In the genomic region with DNA sequence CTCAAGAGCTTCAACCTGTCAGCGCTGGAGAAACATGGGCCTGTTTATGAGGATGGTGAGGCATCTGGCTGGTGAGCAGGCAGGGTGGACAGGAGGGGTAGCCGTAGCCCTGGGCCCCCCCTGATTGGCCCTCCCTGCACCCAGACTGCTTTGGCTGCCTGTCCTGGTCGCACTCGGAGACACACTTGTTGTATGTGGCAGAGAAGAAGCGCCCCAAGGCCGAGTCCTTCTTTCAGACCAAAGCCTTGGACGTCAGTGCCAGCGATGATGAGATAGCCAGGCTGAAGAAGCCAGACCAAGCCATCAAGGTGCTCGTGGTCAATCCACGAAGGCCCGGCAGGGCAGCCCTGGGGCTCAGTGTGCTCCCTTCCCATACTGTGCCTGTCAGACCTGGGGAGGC, we compare ENCODE assay signal across 19 cellular contexts. TPM values are rescaled to one million over a fixed set of nuclear protein-coding genes. Genes with fewer than 3 reads are reported as not detected.
A peak's percentile ranks its signal among the peaks of the same experiment; 100 is the strongest.
DNase-seq lines count a peak whose midpoint lies in the region; ATAC-seq, FAIRE-seq and TF ChIP-seq lines count a peak whose summit lies in the region.
"Had no signal": no experiment of that assay in that cellular context is flagged by ENCODE, and none has a peak within 500 bp of the region (broad histone marks: within the 10 kb centered on the region; RNA-seq: fewer than 3 reads in every experiment).

No MANE protein-coding gene starts in this region.

- POLR2A ChIA-PET in activated CD4-positive, alpha-beta T cell treated with anti-CD3 and anti-CD28 coated beads for 36 hours (lab: Charles Lee): no interaction called here
- POLR2A ChIA-PET in PC-3 (lab: Charles Lee; ENCODE audit: unreplicated experiment): no interaction called here

- no peaks in the 10 kb centered on the region for H3K27me3 ChIP-seq in PC-3 (ENCODE audit: low read length)
- H3K27me3 ChIP-seq: upper lobe of right lung had no signal

- H3K36me3 ChIP-seq in PC-3 (ENCODE audit: low read depth, low read length) (peaks cover 35% of the 10 kb centered on the region; the same call in 1 of the 2 replicates), kidney (ENCODE audit: control insufficient read depth in 1 of 2, insufficient read depth in 2 of 2, low read length in 2 of 2) (peaks cover 22 to 50% of the 10 kb centered on the region in 2 donors)

- H3K4me3 ChIP-seq in PC-3 (ENCODE audit: low read length): no peak overlapping the region
- H3K4me3 ChIP-seq in kidney (ENCODE audit: low read length in 2 of 2): no peak overlapping the region
- H3K4me3 ChIP-seq: A549 had no signal

- H3K27ac Mint-ChIP-seq in activated CD4-positive, alpha-beta T cell treated with anti-CD3 and anti-CD28 coated beads for 36 hours: no peak overlapping the region
- H3K27ac Mint-ChIP-seq in HFFc6: no peak overlapping the region
- H3K27ac Mint-ChIP-seq: activated T-helper 17 cell treated with anti-CD3 and anti-CD28 coated beads, Interleukin-2, amount 50 U/mL, for 72 hours; stimulated activated naive CD8-positive, alpha-beta T cell treated with anti-CD3 and anti-CD28 coated beads, Interleukin-15, amount 100 ng/mL, for 72 hours had no signal

- H3K9me2 ChIP-seq in PC-3 (replicated peaks; ENCODE audit: low read length): no peaks in the 10 kb centered on the region

- H4K20me1 ChIP-seq in PC-3 (ENCODE audit: low read length): no peaks in the 10 kb centered on the region

- FAIRE-seq in kidney (lab: Jason Lieb, UNC): no peak
- FAIRE-seq: A549, G401.6, H54 had no signal

- TF ChIP-seq CTCF in PC-3 (conservative IDR thresholded peaks at IDR 0.05; ENCODE audit: low read depth, low read length): no peak
- TF ChIP-seq CTCF in kidney (IDR thresholded peaks at IDR 0.05; ENCODE audit: borderline replicate concordance, extremely low read depth, insufficient read depth): no peak
- TF ChIP-seq CTCF in HFFc6 (IDR thresholded peaks at IDR 0.05): no peak

- no peaks in the 10 kb centered on the region for H3K9me3 Mint-ChIP-seq in activated CD4-positive, alpha-beta T cell treated with anti-CD3 and anti-CD28 coated beads for 36 hours (ENCODE audit: low read depth)
- no peaks in the 10 kb centered on the region for H3K9me3 Mint-ChIP-seq in HFFc6
- H3K9me3 Mint-ChIP-seq: activated T-helper 17 cell treated with anti-CD3 and anti-CD28 coated beads, Interleukin-2, amount 50 U/mL, for 72 hours; stimulated activated naive CD8-positive, alpha-beta T cell treated with anti-CD3 and anti-CD28 coated beads, Interleukin-15, amount 100 ng/mL, for 72 hours had no signal

- peaks cover 24% of the 10 kb centered on the region for H3K79me2 ChIP-seq in PC-3 (ENCODE audit: low read length)

- CTCF ChIA-PET in activated CD4-positive, alpha-beta T cell treated with anti-CD3 and anti-CD28 coated beads for 36 hours (lab: Charles Lee): interaction anchor here (0.5 to 0.7 kb wide), 2 partner anchors 154 to 1128 kb away, joined by 3 read pairs; no protein-coding TSS in a partner anchor
- CTCF ChIA-PET in PC-3 (lab: Charles Lee): no interaction called here

- DNase-seq in activated CD4-positive, alpha-beta T cell treated with anti-CD3 and anti-CD28 coated beads for 36 hours: no peak
- DNase-seq in activated CD4-positive, alpha-beta T cell treated with anti-CD3 and anti-CD28 coated beads for 1 hour: no peak
- DNase-seq in PC-3 (no peak), kidney (peak; percentile 64), HFFc6 (no peak)
- DNase-seq: activated CD4-positive, alpha-beta T cell treated with anti-CD3 and anti-CD28 coated beads, Interleukin-2, amount 50 U/mL, for 4 hours; cortex of kidney; NCI-H187; NCI-H446 treated with DMSO at 0.1 percent for 48 hours; stimulated activated CD4-positive, alpha-beta T cell treated with anti-CD3 and anti-CD28 coated beads, Interleukin-15, amount 100 ng/mL, for 24 hours; stimulated activated naive CD8-positive, alpha-beta T cell treated with anti-CD3 and anti-CD28 coated beads, Interleukin-15, amount 100 ng/mL, for 72 hours; upper lobe of right lung had no signal

- H2AFZ ChIP-seq in PC-3 (ENCODE audit: low read length): no peak overlapping the region

- H3F3A ChIP-seq in PC-3 (ENCODE audit: low read length, unreplicated experiment): no peaks in the 10 kb centered on the region

- BruUV-seq in PC-3 (replicated peaks; lab: Mats Ljungman, UMichigan): TSS peak; percentile 32

- H3K4me3 Mint-ChIP-seq in activated CD4-positive, alpha-beta T cell treated with anti-CD3 and anti-CD28 coated beads for 36 hours: peak overlapping the region; percentile 88
- no peak overlapping the region for H3K4me3 Mint-ChIP-seq in HFFc6

- no peaks in the 10 kb centered on the region for H3K27me3 Mint-ChIP-seq in activated CD4-positive, alpha-beta T cell treated with anti-CD3 and anti-CD28 coated beads for 36 hours
- H3K27me3 Mint-ChIP-seq in HFFc6 (ENCODE audit: insufficient read depth): peaks cover 2% of the 10 kb centered on the region; the same call in 1 of the 2 replicates
- H3K27me3 Mint-ChIP-seq: activated T-helper 17 cell treated with anti-CD3 and anti-CD28 coated beads, Interleukin-2, amount 50 U/mL, for 72 hours; stimulated activated naive CD8-positive, alpha-beta T cell treated with anti-CD3 and anti-CD28 coated beads, Interleukin-15, amount 100 ng/mL, for 72 hours had no signal

- H3K9me3 ChIP-seq in PC-3 (ENCODE audit: low read length) (no peaks in the 10 kb centered on the region), kidney (ENCODE audit: control insufficient read depth in 1 of 2, low read length in 2 of 2) (no peaks in the 10 kb centered on the region)
- H3K9me3 ChIP-seq: A549, upper lobe of right lung had no signal

- H3K9ac ChIP-seq in PC-3 (ENCODE audit: low read length) (no peak overlapping the region), kidney (ENCODE audit: low read length in 2 of 2) (no peak overlapping the region)

- intact Hi-C loops in activated CD4-positive, alpha-beta T cell treated with anti-CD3 and anti-CD28 coated beads for 36 hours (cut with DNase I, micrococcal nuclease): loop anchor here (2.0 kb wide), 2 partner anchors 13 to 777 kb away; partner anchors contain the start of genes MST1 (in 1 of the 2), RNF123 (in 1 of the 2) and SLC25A20 (in 1 of the 2)
- intact Hi-C loops in PC-3 (cut with micrococcal nuclease): no loop called here
- intact Hi-C loops in kidney (cut with DNase I): no loop called here

- H3K4me1 Mint-ChIP-seq in activated CD4-positive, alpha-beta T cell treated with anti-CD3 and anti-CD28 coated beads for 36 hours: peaks cover 29% of the 10 kb centered on the region
- peaks cover 22% of the 10 kb centered on the region for H3K4me1 Mint-ChIP-seq in HFFc6 (ENCODE audit: low read depth)

- peaks cover 21% of the 10 kb centered on the region for H3K36me3 Mint-ChIP-seq in activated CD4-positive, alpha-beta T cell treated with anti-CD3 and anti-CD28 coated beads for 36 hours (ENCODE audit: low read depth)
- H3K36me3 Mint-ChIP-seq in HFFc6 (ENCODE audit: low read depth): peaks cover 11% of the 10 kb centered on the region

- peak overlapping the region; percentile 94; the same call in 1 of the 2 replicates for H3K4me2 ChIP-seq in PC-3 (ENCODE audit: low read length)

- peaks cover 15% of the 10 kb centered on the region for H3K4me1 ChIP-seq in PC-3 (ENCODE audit: insufficient read depth, low read length)
- peaks cover 27 to 35% of the 10 kb centered on the region in 2 donors for H3K4me1 ChIP-seq in kidney (ENCODE audit: control insufficient read depth in 1 of 2, insufficient read depth in 1 of 2, low read depth in 1 of 2, low read length in 2 of 2)

- H3K27ac ChIP-seq in PC-3 (ENCODE audit: low read length) (no peak overlapping the region), kidney (ENCODE audit: low read depth in 2 of 2, low read length in 2 of 2) (no peak overlapping the region)
- H3K27ac ChIP-seq: A549, upper lobe of right lung had no signal

- no peak for ATAC-seq in activated CD4-positive, alpha-beta T cell treated with anti-CD3 and anti-CD28 coated beads for 36 hours
- ATAC-seq in PC-3 (no peak), GM18873 (IDR thresholded peaks at IDR 0.05; ENCODE audit: low FRiP score, unreplicated experiment) (no peak)
- ATAC-seq: A549; activated T-helper 17 cell treated with anti-CD3 and anti-CD28 coated beads, Interleukin-2, amount 50 U/mL, for 72 hours; esophagus mucosa; stimulated activated naive CD8-positive, alpha-beta T cell treated with anti-CD3 and anti-CD28 coated beads, Interleukin-15, amount 100 ng/mL, for 72 hours; upper lobe of right lung had no signal

RNA-seq across cellular contexts. Expression of gene APEH, which starts 1.8 kb away (rescaled TPM):
- total RNA-seq in activated CD4-positive, alpha-beta T cell treated with anti-CD3 and anti-CD28 coated beads for 36 hours: 100 to 1,000 TPM; 110 to 137 TPM
- total RNA-seq in PC-3 (2014; rRNA removed) (236 and 246 TPM in 2 replicates), kidney (143 TPM)
- 138 TPM for polyA plus RNA-seq in kidney (ENCODE audit: insufficient read depth, low read depth, low replicate concordance)
- total RNA-seq in HFFc6 (2021; fragmentation: NEBNext Ultra II Directional; extraction: Animal tissue kit (Norgen Biotek cat#: 25700)): 100 to 1,000 TPM in 5 of 6 experiments, 10 to 100 TPM in 1; 98.5 to 126 (median 112) TPM

RNA-seq across cellular contexts. Expression of gene MST1, which starts 13.4 kb away (rescaled TPM):
- 1 to 10 TPM; 8.7 to 9.7 TPM for total RNA-seq in activated CD4-positive, alpha-beta T cell treated with anti-CD3 and anti-CD28 coated beads for 36 hours
- total RNA-seq in PC-3 (2014; rRNA removed): 1.7 and 2.8 TPM in 2 replicates
- total RNA-seq in kidney: 77.3 TPM
- 152 TPM for polyA plus RNA-seq in kidney (ENCODE audit: insufficient read depth, low read depth, low replicate concordance)
- 1 to 10 TPM; 3.4 to 7.4 (median 4.8) TPM for total RNA-seq in HFFc6 (2021; fragmentation: NEBNext Ultra II Directional; extraction: Animal tissue kit (Norgen Biotek cat#: 25700))

RNA-seq across cellular contexts. Expression of gene RNF123, which starts 13.4 kb away (rescaled TPM):
- total RNA-seq in activated CD4-positive, alpha-beta T cell treated with anti-CD3 and anti-CD28 coated beads for 36 hours: 10 to 100 TPM; 25.2 to 32.7 TPM
- total RNA-seq in PC-3 (2014; rRNA removed) (38.6 and 43.0 TPM in 2 replicates), kidney (43.7 TPM)
- polyA plus RNA-seq in kidney (ENCODE audit: insufficient read depth, low read depth, low replicate concordance): 41.7 TPM
- total RNA-seq in HFFc6 (2021; fragmentation: NEBNext Ultra II Directional; extraction: Animal tissue kit (Norgen Biotek cat#: 25700)): 10 to 100 TPM; 35.3 to 44.2 (median 39.8) TPM

RNA-seq across cellular contexts. Expression of gene AMIGO3, which starts 43.6 kb away (rescaled TPM):
- total RNA-seq in activated CD4-positive, alpha-beta T cell treated with anti-CD3 and anti-CD28 coated beads for 36 hours: under 1 TPM in 1 of 2 experiments, not detected in 1; 0.07 TPM
- total RNA-seq in PC-3 (2014; rRNA removed): 1.8 and 2.1 TPM in 2 replicates
- not detected for total RNA-seq in kidney
- 0.73 TPM for polyA plus RNA-seq in kidney (ENCODE audit: insufficient read depth, low read depth, low replicate concordance)
- total RNA-seq in HFFc6 (2021; fragmentation: NEBNext Ultra II Directional; extraction: Animal tissue kit (Norgen Biotek cat#: 25700)): under 1 TPM in 2 of 6 experiments, not detected in 4; 0.43 to 0.61 TPM
- total RNA-seq: esophagus mucosa, renal cortical epithelial cell had no signal

RNA-seq across cellular contexts. Expression of gene GMPPB, which starts 47.8 kb away (rescaled TPM):
- 10 to 100 TPM; 21.0 to 32.1 TPM for total RNA-seq in activated CD4-positive, alpha-beta T cell treated with anti-CD3 and anti-CD28 coated beads for 36 hours
- total RNA-seq in PC-3 (2014; rRNA removed) (69.5 and 83.9 TPM in 2 replicates), kidney (37.4 TPM)
- 25.0 TPM for polyA plus RNA-seq in kidney (ENCODE audit: insufficient read depth, low read depth, low replicate concordance)
- 10 to 100 TPM; 30.5 to 39.4 (median 34.8) TPM for total RNA-seq in HFFc6 (2021; fragmentation: NEBNext Ultra II Directional; extraction: Animal tissue kit (Norgen Biotek cat#: 25700))

Comparison
In these comparisons a context has a peak if more than half of its experiments do, and no peak if none do; other contexts are left out.
1. intact Hi-C loops: an anchor here in activated CD4-positive, alpha-beta T cell treated with anti-CD3 and anti-CD28 coated beads for 36 hours (2.0 kb wide); none called in PC-3 and kidney.